In genomic region chr1:54774820-54775498, GRCh38 we compare ENCODE assay signal across 1 cellular context.
TF ChIP-seq lines count a peak whose summit lies in the region.

No MANE protein-coding gene starts in this region.

TF ChIP-seq in A549, 52 proteins besides CTCF, POLR2A, EP300 and RAD21 (continued from another document):
- TF ChIP-seq MAX (IDR thresholded peaks at IDR 0.05) = no peak
- TF ChIP-seq CHD2 (IDR thresholded peaks at IDR 0.05; ENCODE audit: low read length, partially characterized antibody) = no peak
- TF ChIP-seq HES2 (IDR thresholded peaks at IDR 0.05) = no peak
TF ChIP-seq in A549: peak in this region for 1.
